6 cellular contexts compared by ENCODE assay signal in genomic region chr3:51974277-51974962, GRCh38. TPM values are rescaled to one million over a fixed set of nuclear protein-coding genes. Genes with fewer than 3 reads are reported as not detected.
DNase-seq lines count a peak whose midpoint lies in the region; ATAC-seq and TF ChIP-seq lines count a peak whose summit lies in the region.

No MANE protein-coding gene starts in this region.

- no peaks in the 10 kb centered on the region for H3K27me3 Mint-ChIP-seq in activated T-cell treated with anti-CD3 and anti-CD28 coated beads, Interleukin-2, amount 50 U/mL, for 72 hours (ENCODE audit: low read depth)
- no peaks in the 10 kb centered on the region for H3K27me3 Mint-ChIP-seq in mesothelial cell of epicardium (ENCODE audit: low read depth)

- TF ChIP-seq CTCF in mesothelial cell of epicardium (IDR thresholded peaks at IDR 0.05; ENCODE audit: unreplicated experiment) = no peak

- peak; percentile 19 to 30 for ATAC-seq in activated T-cell treated with anti-CD3 and anti-CD28 coated beads, Interleukin-2, amount 50 U/mL, for 72 hours (replicated peaks in 1 of 2)
- peak; percentile 28 to 48 for ATAC-seq in activated naive CD4-positive, alpha-beta T cell treated with anti-CD3 and anti-CD28 coated beads, Interleukin-2, amount 50 U/mL, for 72 hours

- H3K4me3 Mint-ChIP-seq in activated T-cell treated with anti-CD3 and anti-CD28 coated beads, Interleukin-2, amount 50 U/mL, for 72 hours = peak overlapping the region; percentile 98 to 99
- peak overlapping the region; percentile 92 for H3K4me3 Mint-ChIP-seq in mesothelial cell of epicardium

- peaks cover 0 to 5% of the 10 kb centered on the region in 2 donors for H3K36me3 Mint-ChIP-seq in activated T-cell treated with anti-CD3 and anti-CD28 coated beads, Interleukin-2, amount 50 U/mL, for 72 hours (ENCODE audit: insufficient read depth in 2 of 2)
- peaks cover 5 to 12% of the 10 kb centered on the region in 2 donors for H3K36me3 Mint-ChIP-seq in activated naive CD4-positive, alpha-beta T cell treated with anti-CD3 and anti-CD28 coated beads, Interleukin-2, amount 50 U/mL, for 72 hours
- no peaks in the 10 kb centered on the region for H3K36me3 Mint-ChIP-seq in mesothelial cell of epicardium

- no peaks in the 10 kb centered on the region for H3K9me3 Mint-ChIP-seq in activated T-cell treated with anti-CD3 and anti-CD28 coated beads, Interleukin-2, amount 50 U/mL, for 72 hours
- H3K9me3 Mint-ChIP-seq in activated naive CD4-positive, alpha-beta T cell treated with anti-CD3 and anti-CD28 coated beads, Interleukin-2, amount 50 U/mL, for 72 hours = no peaks in the 10 kb centered on the region
- H3K9me3 Mint-ChIP-seq in mesothelial cell of epicardium = no peaks in the 10 kb centered on the region

- peak in 1 of 2 donors; percentile 29 for DNase-seq in activated T-cell treated with anti-CD3 and anti-CD28 coated beads, Interleukin-2, amount 50 U/mL, for 72 hours
- DNase-seq in activated T-cell treated with anti-CD3 and anti-CD28 coated beads for 4 hours (no peak), mesothelial cell of epicardium (ENCODE audit: low spot score in 2 of 2, unreplicated experiment in 2 of 2) (no peak), T1000 (lab: John Stamatoyannopoulos, UW) (no peak), COR-L47 (lab: John Stamatoyannopoulos, UW) (no peak)
- no peak for DNase-seq in activated naive CD4-positive, alpha-beta T cell treated with anti-CD3 and anti-CD28 coated beads, Interleukin-2, amount 50 U/mL, for 72 hours (ENCODE audit: low spot score in 2 of 2)

- peak overlapping the region; percentile 21 for H3K27ac Mint-ChIP-seq in activated T-cell treated with anti-CD3 and anti-CD28 coated beads, Interleukin-2, amount 50 U/mL, for 72 hours
- peak overlapping the region; percentile 92 to 98 for H3K27ac Mint-ChIP-seq in activated naive CD4-positive, alpha-beta T cell treated with anti-CD3 and anti-CD28 coated beads, Interleukin-2, amount 50 U/mL, for 72 hours
- H3K27ac Mint-ChIP-seq in mesothelial cell of epicardium = peak overlapping the region; percentile 92

- H3K4me1 Mint-ChIP-seq in activated T-cell treated with anti-CD3 and anti-CD28 coated beads, Interleukin-2, amount 50 U/mL, for 72 hours (ENCODE audit: low read depth) = peaks cover 30% of the 10 kb centered on the region
- peaks cover 19% of the 10 kb centered on the region for H3K4me1 Mint-ChIP-seq in mesothelial cell of epicardium

RNA-seq across cellular contexts. Expression of gene ABHD14A, which starts 0.4 kb away (rescaled TPM):
- 1 to 10 TPM; 6.6 to 8.9 TPM for total RNA-seq in activated T-cell treated with anti-CD3 and anti-CD28 coated beads, Interleukin-2, amount 50 U/mL, for 72 hours
- total RNA-seq in activated naive CD4-positive, alpha-beta T cell treated with anti-CD3 and anti-CD28 coated beads, Interleukin-2, amount 50 U/mL, for 72 hours = 1 to 10 TPM; 7.7 to 9.0 TPM
- total RNA-seq in mesothelial cell of epicardium = 13.7 to 15.5 TPM (median 14.8 TPM) in 3 replicates

RNA-seq across cellular contexts. Expression of gene ABHD14B, which starts 0.6 kb away (rescaled TPM):
- 10 to 100 TPM; 52.5 to 54.6 TPM for total RNA-seq in activated T-cell treated with anti-CD3 and anti-CD28 coated beads, Interleukin-2, amount 50 U/mL, for 72 hours
- 10 to 100 TPM; 21.4 to 62.4 TPM for total RNA-seq in activated naive CD4-positive, alpha-beta T cell treated with anti-CD3 and anti-CD28 coated beads, Interleukin-2, amount 50 U/mL, for 72 hours
- total RNA-seq in mesothelial cell of epicardium = 25.9 to 27.2 TPM (median 26.0 TPM) in 3 replicates

RNA-seq across cellular contexts. Expression of gene PCBP4, which starts 7.2 kb away (rescaled TPM):
- total RNA-seq in activated T-cell treated with anti-CD3 and anti-CD28 coated beads, Interleukin-2, amount 50 U/mL, for 72 hours = 10 to 100 TPM; 23.3 to 27.4 TPM
- 10 to 100 TPM; 11.3 to 14.3 TPM for total RNA-seq in activated naive CD4-positive, alpha-beta T cell treated with anti-CD3 and anti-CD28 coated beads, Interleukin-2, amount 50 U/mL, for 72 hours
- 58.3 to 62.0 TPM (median 59.8 TPM) in 3 replicates for total RNA-seq in mesothelial cell of epicardium

RNA-seq across cellular contexts. Expression of gene ACY1, which starts 8.9 kb away (rescaled TPM):
- 10 to 100 TPM; 30.2 to 42.4 TPM for total RNA-seq in activated T-cell treated with anti-CD3 and anti-CD28 coated beads, Interleukin-2, amount 50 U/mL, for 72 hours
- total RNA-seq in activated naive CD4-positive, alpha-beta T cell treated with anti-CD3 and anti-CD28 coated beads, Interleukin-2, amount 50 U/mL, for 72 hours = 10 to 100 TPM; 54.7 to 78.5 TPM
- total RNA-seq in mesothelial cell of epicardium = 47.8 to 59.0 TPM (median 58.7 TPM) in 3 replicates

RNA-seq across cellular contexts. Expression of gene GPR62, which starts 19.2 kb away (rescaled TPM):
- under 1 TPM in 1 of 2 donors, not detected in 1; 0.10 TPM for total RNA-seq in activated T-cell treated with anti-CD3 and anti-CD28 coated beads, Interleukin-2, amount 50 U/mL, for 72 hours
- total RNA-seq in activated naive CD4-positive, alpha-beta T cell treated with anti-CD3 and anti-CD28 coated beads, Interleukin-2, amount 50 U/mL, for 72 hours = not detected
- 0.22 to 0.36 TPM (median 0.33 TPM) in 3 replicates for total RNA-seq in mesothelial cell of epicardium

Comparison
In these comparisons a context has a peak if more than half of its experiments do, and no peak if none do; other contexts are left out.
1. H3K27ac Mint-ChIP-seq: peak in every context shown above with its lines; median percentile 95 in activated naive CD4-positive, alpha-beta T cell treated with anti-CD3 and anti-CD28 coated beads, Interleukin-2, amount 50 U/mL, for 72 hours; 92 in mesothelial cell of epicardium; 21 in activated T-cell treated with anti-CD3 and anti-CD28 coated beads, Interleukin-2, amount 50 U/mL, for 72 hours.